Comparison of ENCODE assay signal across 8 cellular contexts in the genomic region with DNA sequence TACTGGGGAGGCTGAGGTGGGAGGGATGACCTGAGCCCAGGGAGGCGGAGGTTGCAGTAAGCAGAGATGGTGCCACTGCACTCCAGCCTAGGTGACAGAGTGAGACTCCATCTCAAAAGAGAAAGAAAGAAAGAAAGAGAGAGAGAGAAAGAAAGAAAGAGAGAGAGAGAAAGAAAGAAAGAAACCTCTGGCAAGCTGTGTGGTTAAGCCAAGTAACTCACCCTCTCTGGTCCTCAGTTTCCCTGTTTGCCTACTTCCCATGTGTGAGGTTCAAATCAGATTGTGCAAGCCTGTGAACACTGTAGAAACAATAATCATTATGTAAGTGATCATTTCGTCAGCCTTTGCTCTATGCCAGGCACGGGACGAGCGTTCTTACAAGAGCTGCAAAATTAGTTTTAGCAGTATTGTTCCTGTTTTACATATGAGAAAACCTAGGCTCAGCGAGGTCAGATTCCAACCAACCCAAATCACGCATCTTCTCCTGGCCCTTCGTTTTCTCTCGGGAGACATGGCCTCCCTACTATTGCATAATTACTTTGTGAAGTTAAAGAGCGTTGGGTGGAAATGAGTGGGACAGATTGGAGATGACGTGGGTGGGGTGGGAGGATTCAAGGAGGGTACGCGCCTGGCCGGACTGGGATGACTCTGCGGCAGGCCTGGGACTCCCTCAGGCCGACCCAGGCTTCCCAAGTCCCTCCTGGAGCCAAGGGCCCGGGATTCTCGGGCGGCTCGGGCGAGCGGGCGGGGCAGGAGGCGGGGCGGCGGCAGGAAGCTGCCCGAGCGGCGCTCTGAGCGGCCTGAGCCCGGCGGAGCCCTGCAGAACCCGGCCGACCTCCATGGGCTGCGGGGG. TPM values are rescaled to one million over a fixed set of nuclear protein-coding genes. Genes with fewer than 3 reads are reported as not detected.
A peak's percentile ranks its signal among the peaks of the same experiment; 100 is the strongest.
DNase-seq lines count a peak whose midpoint lies in the region; ATAC-seq, FAIRE-seq and TF ChIP-seq lines count a peak whose summit lies in the region.

A gene with protein sequence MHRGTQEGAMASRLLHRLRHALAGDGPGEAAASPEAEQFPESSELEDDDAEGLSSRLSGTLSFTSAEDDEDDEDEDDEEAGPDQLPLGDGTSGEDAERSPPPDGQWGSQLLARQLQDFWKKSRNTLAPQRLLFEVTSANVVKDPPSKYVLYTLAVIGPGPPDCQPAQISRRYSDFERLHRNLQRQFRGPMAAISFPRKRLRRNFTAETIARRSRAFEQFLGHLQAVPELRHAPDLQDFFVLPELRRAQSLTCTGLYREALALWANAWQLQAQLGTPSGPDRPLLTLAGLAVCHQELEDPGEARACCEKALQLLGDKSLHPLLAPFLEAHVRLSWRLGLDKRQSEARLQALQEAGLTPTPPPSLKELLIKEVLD (plus strand): TSS at position 770 of the 853 bp plus-strand sequence. CDS start 121 bp downstream, outside the sequence.

- H3K9me3 Mint-ChIP-seq in T-helper 1 cell treated with Interleukin-12 subunit alpha and Interleukin-12 subunit beta and Interleukin-4 antibody, amounts not matched to agents 30 μg/mL and 1 μg/mL, for 36 hours, result no peaks in the 10 kb centered on the region

- H3K9me1 ChIP-seq in keratinocyte (ENCODE audit: control insufficient read depth, extremely low read depth, insufficient read depth, low read length), result peaks cover 2% of the 10 kb centered on the region

- H3K4me3 Mint-ChIP-seq in T-helper 1 cell treated with Interleukin-12 subunit alpha and Interleukin-12 subunit beta and Interleukin-4 antibody, amounts not matched to agents 30 μg/mL and 1 μg/mL, for 36 hours, result peak within 1 kb of the TSS; percentile 74

- no peak for FAIRE-seq in keratinocyte (lab: Jason Lieb, UNC)

- peaks cover 4% of the 10 kb centered on the region for H3K4me1 Mint-ChIP-seq in T-helper 1 cell treated with Interleukin-12 subunit alpha and Interleukin-12 subunit beta and Interleukin-4 antibody, amounts not matched to agents 30 μg/mL and 1 μg/mL, for 36 hours (ENCODE audit: low read depth)

- H3K27me3 Mint-ChIP-seq in T-helper 1 cell treated with Interleukin-12 subunit alpha and Interleukin-12 subunit beta and Interleukin-4 antibody, amounts not matched to agents 30 μg/mL and 1 μg/mL, for 36 hours (ENCODE audit: low read depth), result peaks cover 18% of the 10 kb centered on the region

- H3K27ac Mint-ChIP-seq in T-helper 1 cell treated with Interleukin-12 subunit alpha and Interleukin-12 subunit beta and Interleukin-4 antibody, amounts not matched to agents 30 μg/mL and 1 μg/mL, for 36 hours, result no peak within 1 kb of the TSS

- H3K27ac ChIP-seq in colonic mucosa (peak within 1 kb of the TSS; percentile 85), keratinocyte (ENCODE audit: control insufficient read depth, insufficient read depth, low read length) (peak within 1 kb of the TSS; percentile 77)

- H3K79me2 ChIP-seq in keratinocyte (ENCODE audit: control insufficient read depth, insufficient read depth, low read length), result no peaks in the 10 kb centered on the region

- intact Hi-C loops in colonic mucosa (cut with DNase I), result no loop called here

- H3K4me1 ChIP-seq in colonic mucosa (peaks cover 6% of the 10 kb centered on the region), keratinocyte (ENCODE audit: control insufficient read depth, extremely low read depth, insufficient read depth, low read length) (peaks cover 24% of the 10 kb centered on the region), skeletal muscle satellite cell (ENCODE audit: control insufficient read depth, insufficient read depth, low read length) (peaks cover 39% of the 10 kb centered on the region)

- DNase-seq in NCI-H524 (lab: John Stamatoyannopoulos, UW) (peak; percentile 21 to 44), NCI-H524 treated with DMSO at 0.1 percent for 48 hours (lab: John Stamatoyannopoulos, UW) (no peak), LoVo (ENCODE audit: low spot score) (peak; percentile 70), colonic mucosa (peak; percentile 81), keratinocyte (ENCODE audit: low read depth, low spot score) (no peak)

- ATAC-seq in HG03139 (IDR thresholded peaks at IDR 0.05; ENCODE audit: unreplicated experiment), result no peak

- TF ChIP-seq CTCF in colonic mucosa (IDR thresholded peaks at IDR 0.05), result no peak
- no peak for TF ChIP-seq CTCF in keratinocyte (optimal IDR thresholded peaks at IDR 0.05 in 1 of 3, IDR thresholded peaks at IDR 0.05 in 1 of 3, conservative IDR thresholded peaks at IDR 0.05 in 1 of 3; ENCODE audit: extremely low read depth in 1 of 3, insufficient read depth in 2 of 3, low read length in 3 of 3)

- H3K27me3 ChIP-seq in colonic mucosa, result no peaks in the 10 kb centered on the region
- H3K27me3 ChIP-seq in keratinocyte (ENCODE audit: control insufficient read depth, extremely low read depth, insufficient read depth, low read length), result no peaks in the 10 kb centered on the region
- no peaks in the 10 kb centered on the region for H3K27me3 ChIP-seq in skeletal muscle satellite cell (ENCODE audit: control insufficient read depth, insufficient read depth, low read length)

- peak within 1 kb of the TSS; percentile 60 to 85 for H3K9ac ChIP-seq in colonic mucosa (ENCODE audit: low read depth in 2 of 2, low read length in 2 of 2)
- peak within 1 kb of the TSS; percentile 82 for H3K9ac ChIP-seq in keratinocyte (ENCODE audit: control insufficient read depth, extremely low read depth, insufficient read depth, low read length)
- peak within 1 kb of the TSS; percentile 90 for H3K9ac ChIP-seq in skeletal muscle satellite cell (ENCODE audit: low read depth, low read length)

- H3K36me3 Mint-ChIP-seq in T-helper 1 cell treated with Interleukin-12 subunit alpha and Interleukin-12 subunit beta and Interleukin-4 antibody, amounts not matched to agents 30 μg/mL and 1 μg/mL, for 36 hours (ENCODE audit: low read depth), result no peaks in the 10 kb centered on the region

- H3K4me2 ChIP-seq in keratinocyte (ENCODE audit: control insufficient read depth, extremely low read depth, insufficient read depth, low read depth, low read length), result peak within 1 kb of the TSS; percentile 86
- peak within 1 kb of the TSS; percentile 96 for H3K4me2 ChIP-seq in skeletal muscle satellite cell (ENCODE audit: low read length)

- H3K36me3 ChIP-seq in colonic mucosa (no peaks in the 10 kb centered on the region), keratinocyte (ENCODE audit: control insufficient read depth in 2 of 2, extremely low read depth in 1 of 2, insufficient read depth in 2 of 2, low read length in 2 of 2) (no peaks in the 10 kb centered on the region), skeletal muscle satellite cell (ENCODE audit: insufficient read depth, low read length) (peaks cover 3% of the 10 kb centered on the region)

- H2AFZ ChIP-seq in keratinocyte (ENCODE audit: control insufficient read depth, low read length), result peak within 1 kb of the TSS; percentile 95

- H4K20me1 ChIP-seq in keratinocyte (ENCODE audit: control insufficient read depth, extremely low read depth, insufficient read depth, low read length), result no peaks in the 10 kb centered on the region

- dilution Hi-C loops in keratinocyte (cut with MboI; ENCODE audit: extremely low pct_ligation_motif_present, low sequenced_read_pairs), result no loop called here

- H3K9me3 ChIP-seq in colonic mucosa (no peaks in the 10 kb centered on the region), keratinocyte (ENCODE audit: control insufficient read depth, low read depth, low read length) (no peaks in the 10 kb centered on the region), skeletal muscle satellite cell (replicated peaks; ENCODE audit: low read length) (no peaks in the 10 kb centered on the region)

- H3K4me3 ChIP-seq in colonic mucosa (peak within 1 kb of the TSS; percentile 58), keratinocyte (ENCODE audit: control insufficient read depth in 2 of 3, extremely low read depth in 1 of 3, insufficient read depth in 2 of 3, low read depth in 1 of 3, low read length in 3 of 3) (peak within 1 kb of the TSS; percentile 57 to 85 (median 61)), skeletal muscle satellite cell (ENCODE audit: low read length) (peak within 1 kb of the TSS; percentile 83)

RNA-seq across cellular contexts. Expression of the gene that starts here (rescaled TPM):
- total RNA-seq in colonic mucosa, result 10 to 100 TPM; 11.2 to 12.6 TPM
- 5.2 to 8.6 TPM (median 6.9 TPM) in 3 replicates for polyA plus RNA-seq in keratinocyte
- 8.5 TPM for polyA plus RNA-seq in keratinocyte (2011; ENCODE audit: low read depth)
- 2.9 and 7.1 TPM in 2 replicates for polyA plus RNA-seq in keratinocyte (2011; cell fraction: cytosol; rRNA removed)
- polyA plus RNA-seq in keratinocyte (2011; cell fraction: nucleus; rRNA removed), result 7.1 and 11.6 TPM in 2 replicates
- polyA plus RNA-seq in keratinocyte (2012; ENCODE audit: low replicate concordance), result 6.6 and 9.9 TPM in 2 replicates
- 3.7 to 5.0 TPM (median 4.0 TPM) in 3 replicates for polyA minus RNA-seq in keratinocyte
- polyA minus RNA-seq in keratinocyte (2011; cell fraction: cytosol; rRNA and poly(A)+ RNA removed), result 18.0 TPM
- 5.9 and 6.3 TPM in 2 replicates for polyA minus RNA-seq in keratinocyte (2011; cell fraction: nucleus; rRNA and poly(A)+ RNA removed)
- 56.0 and 70.3 TPM in 2 replicates for total RNA-seq in skeletal muscle satellite cell (2012; rRNA removed)

Comparison
In these comparisons a context has a peak if more than half of its experiments do, and no peak if none do; other contexts are left out.
1. DNase-seq: peak in NCI-H524 (2 of 2), LoVo (single experiment) and colonic mucosa (single experiment); none in NCI-H524 treated with DMSO at 0.1 percent for 48 hours (single experiment) and keratinocyte (single experiment).
2. Peak in every context shown above with its lines, with median percentiles within 50 percentile points of each other: H3K4me3 ChIP-seq and H3K9ac ChIP-seq.